11 cellular contexts compared by ENCODE assay signal in genomic region chr3:172104471-172105072, GRCh38.
A peak's percentile ranks its signal among the peaks of the same experiment; 100 is the strongest.
DNase-seq lines count a peak whose midpoint lies in the region; ATAC-seq, FAIRE-seq and TF ChIP-seq lines count a peak whose summit lies in the region.
"Had no signal": no experiment of that assay in that cellular context is flagged by ENCODE, and none has a peak within 500 bp of the region (broad histone marks: within the 10 kb centered on the region; RNA-seq: fewer than 3 reads in every experiment).

No MANE protein-coding gene starts in this region.

- no peak for ATAC-seq in GM19328 (IDR thresholded peaks at IDR 0.05; ENCODE audit: unreplicated experiment)
- ATAC-seq in HG02571 (IDR thresholded peaks at IDR 0.05; ENCODE audit: unreplicated experiment), result no peak
- no peak for ATAC-seq in HG02588 (IDR thresholded peaks at IDR 0.05; ENCODE audit: unreplicated experiment)

- no peaks in the 10 kb centered on the region for H3K36me3 ChIP-seq in neuronal stem cell (replicated peaks in 1 of 2; ENCODE audit: control insufficient read depth in 2 of 2, insufficient read depth in 2 of 2, low read length in 2 of 2)
- H3K36me3 ChIP-seq: Peyer's patch had no signal

- H2BK120ac ChIP-seq in neuronal stem cell (ENCODE audit: low read depth, low read length), result no peak overlapping the region

- no peak overlapping the region for H3K4ac ChIP-seq in neuronal stem cell (ENCODE audit: low read length)

- H3K9ac ChIP-seq in neuronal stem cell (ENCODE audit: low read depth, low read length, poor library complexity), result no peak overlapping the region

- no peaks in the 10 kb centered on the region for H3K9me3 ChIP-seq in neuronal stem cell (replicated peaks in 1 of 2; ENCODE audit: control insufficient read depth in 2 of 2, insufficient read depth in 1 of 2, low read depth in 1 of 2, low read length in 2 of 2)
- H3K9me3 ChIP-seq: Peyer's patch had no signal

- DNase-seq in H54 (ENCODE audit: insufficient read length, low spot score) (no peak), NCI-H226 (peak; percentile 75), epithelial cell of prostate (ENCODE audit: low read depth, low spot score) (no peak), neuronal stem cell (ENCODE audit: low spot score) (peak; percentile 66)
- no peak for DNase-seq in stimulated activated CD4-positive, alpha-beta T cell treated with anti-CD3 and anti-CD28 coated beads, Interleukin-2, amount 100 ng/mL, for 24 hours
- DNase-seq: activated T-cell treated with anti-CD3 and anti-CD28 coated beads for 4 hours, Peyer's patch had no signal

- TF ChIP-seq POLR2A in H54 (IDR thresholded peaks at IDR 0.05; ENCODE audit: low read depth, low read length), result no peak

- H2BK15ac ChIP-seq in neuronal stem cell (ENCODE audit: low read length), result no peak overlapping the region

- H3K79me1 ChIP-seq in neuronal stem cell (ENCODE audit: low read depth, low read length), result peaks cover 1% of the 10 kb centered on the region

- FAIRE-seq in H54 (lab: Jason Lieb, UNC), result peak; percentile 57
- FAIRE-seq: GM18507 had no signal

- peak overlapping the region; percentile 93 for H3K27ac ChIP-seq in epithelial cell of prostate
- H3K27ac ChIP-seq in neuronal stem cell (replicated peaks; ENCODE audit: low read length), result no peak overlapping the region
- H3K27ac ChIP-seq: Peyer's patch had no signal

- no CpG with 5 or more reads among the region's 2 CpGs for WGBS in neuronal stem cell (ENCODE audit: extremely low coverage in 2 of 2, insufficient read length in 2 of 2, insufficient replicate concordance in 1 of 2), 2 donors

- H3K18ac ChIP-seq in neuronal stem cell (ENCODE audit: low read length), result no peak overlapping the region

- H3K23ac ChIP-seq in neuronal stem cell (ENCODE audit: low read depth, low read length, poor library complexity), result no peak overlapping the region

- H3K4me3 ChIP-seq in neuronal stem cell (ENCODE audit: low read length in 2 of 2), result no peak overlapping the region
- H3K4me3 ChIP-seq: Peyer's patch had no signal

- peaks cover 7 to 28% of the 10 kb centered on the region in 2 donors for H3K4me1 ChIP-seq in neuronal stem cell (ENCODE audit: control insufficient read depth in 2 of 2, insufficient read depth in 1 of 2, low read depth in 1 of 2, low read length in 2 of 2)

- no peak overlapping the region for H2AK5ac ChIP-seq in neuronal stem cell (ENCODE audit: low read depth, low read length)

- no peak overlapping the region for H2BK12ac ChIP-seq in neuronal stem cell (ENCODE audit: low read length)

- H3K4me2 ChIP-seq in neuronal stem cell (ENCODE audit: insufficient read depth, low read length, poor library complexity, severe bottlenecking), result no peak overlapping the region

- no peaks in the 10 kb centered on the region for H3K27me3 ChIP-seq in neuronal stem cell (ENCODE audit: control insufficient read depth in 3 of 3, insufficient read depth in 3 of 3, low read depth in 1 of 3, low read length in 3 of 3)
- H3K27me3 ChIP-seq: Peyer's patch had no signal

- H2AFZ ChIP-seq in neuronal stem cell (ENCODE audit: low read length), result no peak overlapping the region

- no peak overlapping the region for H4K91ac ChIP-seq in neuronal stem cell (ENCODE audit: low read depth, low read length, poor library complexity)

- H3K14ac ChIP-seq in neuronal stem cell (ENCODE audit: low read length), result no peak overlapping the region

- no peak overlapping the region for H2BK5ac ChIP-seq in neuronal stem cell (ENCODE audit: low read length)

- H4K8ac ChIP-seq in neuronal stem cell (ENCODE audit: low read depth, low read length), result no peak overlapping the region

Comparison
In these comparisons a context has a peak if more than half of its experiments do, and no peak if none do; other contexts are left out.
1. DNase-seq: peak in NCI-H226 (single experiment) and neuronal stem cell (single experiment); none in H54 (single experiment), epithelial cell of prostate (single experiment) and stimulated activated CD4-positive, alpha-beta T cell treated with anti-CD3 and anti-CD28 coated beads, Interleukin-2, amount 100 ng/mL, for 24 hours (0 of 2).